ENCODE assay signal across 1 cellular context in genomic region chr18:80023173-80023572, GRCh38.
TF ChIP-seq lines count a peak whose summit lies in the region.

No MANE protein-coding gene starts in this region.

TF ChIP-seq in GM12878, 131 proteins besides CTCF, POLR2A, EP300 and RAD21:
- TF ChIP-seq BRCA1 (IDR thresholded peaks at IDR 0.05; ENCODE audit: low read depth, low read length) (no peak), ZNF592 (IDR thresholded peaks at IDR 0.05) (no peak), POU2F2 (IDR thresholded peaks at IDR 0.05; ENCODE audit: borderline replicate concordance, low read depth, low read length) (no peak), ZZZ3 (IDR thresholded peaks at IDR 0.05; ENCODE audit: control insufficient read depth, insufficient read length, low read depth) (no peak), REST (IDR thresholded peaks at IDR 0.05; ENCODE audit: low read depth, low read length) (no peak), NR2C2 (IDR thresholded peaks at IDR 0.05; ENCODE audit: borderline replicate concordance, control insufficient read depth, insufficient read length, low read depth) (no peak)
- TF ChIP-seq, protein P1, sequence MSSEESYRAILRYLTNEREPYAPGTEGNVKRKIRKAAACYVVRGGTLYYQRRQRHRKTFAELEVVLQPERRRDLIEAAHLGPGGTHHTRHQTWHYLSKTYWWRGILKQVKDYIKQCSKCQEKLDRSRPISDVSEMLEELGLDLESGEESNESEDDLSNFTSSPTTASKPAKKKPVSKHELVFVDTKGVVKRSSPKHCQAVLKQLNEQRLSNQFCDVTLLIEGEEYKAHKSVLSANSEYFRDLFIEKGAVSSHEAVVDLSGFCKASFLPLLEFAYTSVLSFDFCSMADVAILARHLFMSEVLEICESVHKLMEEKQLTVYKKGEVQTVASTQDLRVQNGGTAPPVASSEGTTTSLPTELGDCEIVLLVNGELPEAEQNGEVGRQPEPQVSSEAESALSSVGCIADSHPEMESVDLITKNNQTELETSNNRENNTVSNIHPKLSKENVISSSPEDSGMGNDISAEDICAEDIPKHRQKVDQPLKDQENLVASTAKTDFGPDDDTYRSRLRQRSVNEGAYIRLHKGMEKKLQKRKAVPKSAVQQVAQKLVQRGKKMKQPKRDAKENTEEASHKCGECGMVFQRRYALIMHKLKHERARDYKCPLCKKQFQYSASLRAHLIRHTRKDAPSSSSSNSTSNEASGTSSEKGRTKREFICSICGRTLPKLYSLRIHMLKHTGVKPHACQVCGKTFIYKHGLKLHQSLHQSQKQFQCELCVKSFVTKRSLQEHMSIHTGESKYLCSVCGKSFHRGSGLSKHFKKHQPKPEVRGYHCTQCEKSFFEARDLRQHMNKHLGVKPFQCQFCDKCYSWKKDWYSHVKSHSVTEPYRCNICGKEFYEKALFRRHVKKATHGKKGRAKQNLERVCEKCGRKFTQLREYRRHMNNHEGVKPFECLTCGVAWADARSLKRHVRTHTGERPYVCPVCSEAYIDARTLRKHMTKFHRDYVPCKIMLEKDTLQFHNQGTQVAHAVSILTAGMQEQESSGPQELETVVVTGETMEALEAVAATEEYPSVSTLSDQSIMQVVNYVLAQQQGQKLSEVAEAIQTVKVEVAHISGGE (CRISPR knock-in tag; IDR thresholded peaks at IDR 0.05) = no peak
- TF ChIP-seq, protein P2, sequence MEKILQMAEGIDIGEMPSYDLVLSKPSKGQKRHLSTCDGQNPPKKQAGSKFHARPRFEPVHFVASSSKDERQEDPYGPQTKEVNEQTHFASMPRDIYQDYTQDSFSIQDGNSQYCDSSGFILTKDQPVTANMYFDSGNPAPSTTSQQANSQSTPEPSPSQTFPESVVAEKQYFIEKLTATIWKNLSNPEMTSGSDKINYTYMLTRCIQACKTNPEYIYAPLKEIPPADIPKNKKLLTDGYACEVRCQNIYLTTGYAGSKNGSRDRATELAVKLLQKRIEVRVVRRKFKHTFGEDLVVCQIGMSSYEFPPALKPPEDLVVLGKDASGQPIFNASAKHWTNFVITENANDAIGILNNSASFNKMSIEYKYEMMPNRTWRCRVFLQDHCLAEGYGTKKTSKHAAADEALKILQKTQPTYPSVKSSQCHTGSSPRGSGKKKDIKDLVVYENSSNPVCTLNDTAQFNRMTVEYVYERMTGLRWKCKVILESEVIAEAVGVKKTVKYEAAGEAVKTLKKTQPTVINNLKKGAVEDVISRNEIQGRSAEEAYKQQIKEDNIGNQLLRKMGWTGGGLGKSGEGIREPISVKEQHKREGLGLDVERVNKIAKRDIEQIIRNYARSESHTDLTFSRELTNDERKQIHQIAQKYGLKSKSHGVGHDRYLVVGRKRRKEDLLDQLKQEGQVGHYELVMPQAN (conservative IDR thresholded peaks at IDR 0.05) = no peak
- TF ChIP-seq, protein P3, sequence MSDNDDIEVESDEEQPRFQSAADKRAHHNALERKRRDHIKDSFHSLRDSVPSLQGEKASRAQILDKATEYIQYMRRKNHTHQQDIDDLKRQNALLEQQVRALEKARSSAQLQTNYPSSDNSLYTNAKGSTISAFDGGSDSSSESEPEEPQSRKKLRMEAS (IDR thresholded peaks at IDR 0.05; ENCODE audit: low read depth, low read length) = no peak
